ENCODE assay signal across 8 cellular contexts in genomic region chr7:52973126-52973525, GRCh38.
"Had no signal": no experiment of that assay in that cellular context is flagged by ENCODE, and none has a peak within 500 bp of the region (broad histone marks: within the 10 kb centered on the region; RNA-seq: fewer than 3 reads in every experiment).

No MANE protein-coding gene starts in this region.

- H3K9ac ChIP-seq: GM23248 had no signal

- H2AFZ ChIP-seq: GM23248, GM23338 had no signal

- H3K4me2 ChIP-seq: GM23338 had no signal

- H3K36me3 ChIP-seq: HAP-1 had no signal

- H3K4me3 ChIP-seq: GM23248, GM23338, HAP-1 had no signal

- H3K9me3 ChIP-seq: HAP-1 had no signal

- H3K27ac ChIP-seq: GM23248 had no signal

- DNase-seq: GM23248, GOT3, H7, H9, HCEC 1CT, HFFc6 had no signal
